In the genomic region with DNA sequence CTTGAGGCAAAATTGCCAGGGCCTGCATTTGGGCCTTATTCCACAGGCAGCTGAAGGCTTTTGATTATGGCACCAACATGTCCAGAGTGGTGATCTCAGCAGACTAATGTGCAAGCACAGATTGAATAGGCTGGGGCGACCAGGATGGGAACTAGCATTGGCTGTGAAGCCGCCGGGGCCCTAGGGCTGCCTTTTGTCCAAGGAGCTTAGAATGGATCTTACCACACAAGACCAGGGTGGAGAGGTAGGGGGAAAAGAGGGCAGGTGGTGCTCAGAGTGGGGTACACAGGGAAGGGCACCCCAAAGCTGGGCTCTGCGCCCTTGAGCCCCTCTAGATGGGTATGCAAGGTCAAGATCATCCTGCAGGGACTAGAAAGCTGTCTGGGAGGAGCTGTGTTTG, we compare ENCODE assay signal across 22 cellular contexts. TPM values are rescaled to one million over a fixed set of nuclear protein-coding genes. Genes with fewer than 3 reads are reported as not detected.
DNase-seq lines count a peak whose midpoint lies in the region; ATAC-seq and TF ChIP-seq lines count a peak whose summit lies in the region.
"Had no signal": no experiment of that assay in that cellular context is flagged by ENCODE, and none has a peak within 500 bp of the region (broad histone marks: within the 10 kb centered on the region; RNA-seq: fewer than 3 reads in every experiment).

No MANE protein-coding gene starts in this region.

- H3K9me3 ChIP-seq in spleen = no peaks in the 10 kb centered on the region
- H3K9me3 ChIP-seq: A549, ascending aorta, MG63, transverse colon had no signal

- H3K4me3 ChIP-seq in spleen = no peak overlapping the region
- H3K4me3 ChIP-seq: A549, ascending aorta, lung, MG63, transverse colon had no signal

- DNase-seq in activated T-cell treated with anti-CD3 and anti-CD28 coated beads, Interleukin-2, amount 50 U/mL, for 24 hours = no peak
- DNase-seq in activated T-cell treated with anti-CD3 and anti-CD28 coated beads for 4 hours (no peak), glutamatergic neuron (no peak), spleen (peak; percentile 53), NCI-H2107 treated with DMSO at 0.1 percent for 48 hours (lab: John Stamatoyannopoulos, UW; ENCODE audit: unreplicated experiment) (no peak), KG1 (lab: John Stamatoyannopoulos, UW) (no peak)
- DNase-seq in activated CD4-positive, alpha-beta memory T cell treated with anti-CD3 and anti-CD28 coated beads, Interleukin-2, amount 10 ng/mL, durations not matched to agents 7 days and 5 days = no peak
- DNase-seq: activated CD4-positive, alpha-beta T cell treated with anti-CD3 and anti-CD28 coated beads, Interleukin-2, amount 10 ng/mL, durations not matched to agents 7 days and 5 days; DMS79 treated with DMSO at 0.1 percent for 48 hours; MG63; NCI-H187; NCI-H510A; RPMI8226; stimulated activated CD4-positive, alpha-beta T cell treated with anti-CD3 and anti-CD28 coated beads, Interleukin-12 subunit alpha, Interleukin-12 subunit beta, amount 100 ng/mL, for 4 hours; transverse colon had no signal

- CTCF ChIA-PET in activated CD4-positive, alpha-beta memory T cell treated with anti-CD3 and anti-CD28 coated beads, Interleukin-2, amount 10 ng/mL, durations not matched to agents 7 days and 5 days (lab: Charles Lee) = interaction anchor here (1.0 to 5.0 kb wide), 2 partner anchors 59 to 117 kb away, joined by 3 to 95 read pairs; no protein-coding TSS in a partner anchor

- intact Hi-C loops in spleen (cut with DNase I; ENCODE audit: low total_unique reads) = loop anchor here (5.0 kb wide), 1 partner anchor 60 kb away; no protein-coding TSS in a partner anchor

- POLR2A ChIA-PET in activated CD4-positive, alpha-beta memory T cell treated with anti-CD3 and anti-CD28 coated beads, Interleukin-2, amount 10 ng/mL, durations not matched to agents 7 days and 5 days (lab: Charles Lee) = interaction anchor here (0.9 to 5.7 kb wide), 4 partner anchors 14 to 59 kb away, joined by 3 to 50 read pairs (median 20); a partner anchor contains a TSS

- no peaks in the 10 kb centered on the region for H3K27me3 Mint-ChIP-seq in activated T-cell treated with anti-CD3 and anti-CD28 coated beads, Interleukin-2, amount 50 U/mL, for 24 hours
- no peaks in the 10 kb centered on the region for H3K27me3 Mint-ChIP-seq in activated CD4-positive, alpha-beta memory T cell treated with anti-CD3 and anti-CD28 coated beads, Interleukin-2, amount 10 ng/mL, durations not matched to agents 7 days and 5 days
- H3K27me3 Mint-ChIP-seq in glutamatergic neuron (ENCODE audit: unreplicated experiment) = peaks cover 7% of the 10 kb centered on the region
- H3K27me3 Mint-ChIP-seq: activated CD4-positive, alpha-beta T cell treated with anti-CD3 and anti-CD28 coated beads, Interleukin-2, amount 10 ng/mL, durations not matched to agents 7 days and 5 days had no signal

- no peaks in the 10 kb centered on the region for H3K27me3 ChIP-seq in spleen (replicated peaks in 1 of 7)
- H3K27me3 ChIP-seq: ascending aorta, MG63, transverse colon had no signal

- H3K36me3 Mint-ChIP-seq in activated T-cell treated with anti-CD3 and anti-CD28 coated beads, Interleukin-2, amount 50 U/mL, for 24 hours (ENCODE audit: low read depth) = peaks cover 93% of the 10 kb centered on the region
- peaks cover 90% of the 10 kb centered on the region for H3K36me3 Mint-ChIP-seq in activated CD4-positive, alpha-beta memory T cell treated with anti-CD3 and anti-CD28 coated beads, Interleukin-2, amount 10 ng/mL, durations not matched to agents 7 days and 5 days (ENCODE audit: low read depth)
- H3K36me3 Mint-ChIP-seq in glutamatergic neuron (ENCODE audit: unreplicated experiment) = peaks cover 6% of the 10 kb centered on the region

- TF ChIP-seq POLR2A in spleen (IDR thresholded peaks at IDR 0.05) = no peak

- H3K4me1 Mint-ChIP-seq in activated T-cell treated with anti-CD3 and anti-CD28 coated beads, Interleukin-2, amount 50 U/mL, for 24 hours (ENCODE audit: low read depth) = peaks cover 5% of the 10 kb centered on the region
- peaks cover 52% of the 10 kb centered on the region for H3K4me1 Mint-ChIP-seq in activated CD4-positive, alpha-beta memory T cell treated with anti-CD3 and anti-CD28 coated beads, Interleukin-2, amount 10 ng/mL, durations not matched to agents 7 days and 5 days
- H3K4me1 Mint-ChIP-seq in glutamatergic neuron (ENCODE audit: low read depth, unreplicated experiment) = no peaks in the 10 kb centered on the region

- H3K27ac ChIP-seq in spleen = no peak overlapping the region
- H3K27ac ChIP-seq: A549, ascending aorta, C4-2B, transverse colon had no signal

- no peak for ATAC-seq in HG03469 (IDR thresholded peaks at IDR 0.05; ENCODE audit: unreplicated experiment)
- ATAC-seq: A549, HepG2, SK-N-SH treated with all-trans-retinoic acid at 6 μM for 48 hours had no signal

- TF ChIP-seq CTCF in glutamatergic neuron (IDR thresholded peaks at IDR 0.05; ENCODE audit: partially characterized antibody, unreplicated experiment) = no peak
- no peak for TF ChIP-seq CTCF in spleen (IDR thresholded peaks at IDR 0.05 in 8 of 11, conservative IDR thresholded peaks at IDR 0.05 in 3 of 11)

- no peaks in the 10 kb centered on the region for H3K9me3 Mint-ChIP-seq in activated T-cell treated with anti-CD3 and anti-CD28 coated beads, Interleukin-2, amount 50 U/mL, for 24 hours
- no peaks in the 10 kb centered on the region for H3K9me3 Mint-ChIP-seq in activated CD4-positive, alpha-beta memory T cell treated with anti-CD3 and anti-CD28 coated beads, Interleukin-2, amount 10 ng/mL, durations not matched to agents 7 days and 5 days
- H3K9me3 Mint-ChIP-seq in glutamatergic neuron (ENCODE audit: unreplicated experiment) = peaks cover 4% of the 10 kb centered on the region
- H3K9me3 Mint-ChIP-seq: activated CD4-positive, alpha-beta T cell treated with anti-CD3 and anti-CD28 coated beads, Interleukin-2, amount 10 ng/mL, durations not matched to agents 7 days and 5 days had no signal

- H3K36me3 ChIP-seq in spleen = peaks cover 0 to 100% (median 85%) of the 10 kb centered on the region in 6 donors
- H3K36me3 ChIP-seq: ascending aorta, MG63 had no signal

- no peak overlapping the region for H3K4me3 Mint-ChIP-seq in activated T-cell treated with anti-CD3 and anti-CD28 coated beads, Interleukin-2, amount 50 U/mL, for 24 hours
- no peak overlapping the region for H3K4me3 Mint-ChIP-seq in activated CD4-positive, alpha-beta memory T cell treated with anti-CD3 and anti-CD28 coated beads, Interleukin-2, amount 10 ng/mL, durations not matched to agents 7 days and 5 days
- peak overlapping the region; percentile 72 for H3K4me3 Mint-ChIP-seq in glutamatergic neuron (ENCODE audit: unreplicated experiment)
- H3K4me3 Mint-ChIP-seq: activated CD4-positive, alpha-beta T cell treated with anti-CD3 and anti-CD28 coated beads, Interleukin-2, amount 10 ng/mL, durations not matched to agents 7 days and 5 days had no signal

- H3K4me1 ChIP-seq in spleen = peaks cover 3 to 25% (median 15%) of the 10 kb centered on the region in 6 donors
- H3K4me1 ChIP-seq: ascending aorta had no signal

- 90 to 95% (median 93%) methylated on average over 4 of the region's 4 CpGs for WGBS in spleen, 5 donors

- H3K27ac Mint-ChIP-seq in activated T-cell treated with anti-CD3 and anti-CD28 coated beads, Interleukin-2, amount 50 U/mL, for 24 hours = peak overlapping the region; percentile 36
- H3K27ac Mint-ChIP-seq in activated CD4-positive, alpha-beta memory T cell treated with anti-CD3 and anti-CD28 coated beads, Interleukin-2, amount 10 ng/mL, durations not matched to agents 7 days and 5 days = peak overlapping the region; percentile 77
- no peak overlapping the region for H3K27ac Mint-ChIP-seq in glutamatergic neuron (ENCODE audit: unreplicated experiment)

RNA-seq across cellular contexts. Expression of a gene that starts 23.1 kb away (rescaled TPM):
- total RNA-seq in activated CD4-positive, alpha-beta memory T cell treated with anti-CD3 and anti-CD28 coated beads, Interleukin-2, amount 10 ng/mL, durations not matched to agents 7 days and 5 days = 100 to 1,000 TPM; 261 to 272 TPM
- total RNA-seq in glutamatergic neuron (ENCODE audit: unreplicated experiment) (1.2 TPM), spleen (100 to 1,000 TPM in 4 of 7 donors, 10 to 100 TPM in 3; 73.1 to 154 (median 106) TPM)
- polyA plus RNA-seq in spleen = 10 to 100 TPM; 43.9 to 75.8 (median 74.3) TPM

Comparison
In these comparisons a context has a peak if more than half of its experiments do, and no peak if none do; other contexts are left out.
1. RNA of a gene that starts 23.1 kb away (total RNA-seq): 261 to 272 TPM in activated CD4-positive, alpha-beta memory T cell treated with anti-CD3 and anti-CD28 coated beads, Interleukin-2, amount 10 ng/mL, durations not matched to agents 7 days and 5 days and 73.1 to 154 TPM in spleen; 1.2 TPM in glutamatergic neuron (single experiment); every median in the first group is over 10 times any median in the second.